ENCODE assay signal across 21 cellular contexts in the genomic region with DNA sequence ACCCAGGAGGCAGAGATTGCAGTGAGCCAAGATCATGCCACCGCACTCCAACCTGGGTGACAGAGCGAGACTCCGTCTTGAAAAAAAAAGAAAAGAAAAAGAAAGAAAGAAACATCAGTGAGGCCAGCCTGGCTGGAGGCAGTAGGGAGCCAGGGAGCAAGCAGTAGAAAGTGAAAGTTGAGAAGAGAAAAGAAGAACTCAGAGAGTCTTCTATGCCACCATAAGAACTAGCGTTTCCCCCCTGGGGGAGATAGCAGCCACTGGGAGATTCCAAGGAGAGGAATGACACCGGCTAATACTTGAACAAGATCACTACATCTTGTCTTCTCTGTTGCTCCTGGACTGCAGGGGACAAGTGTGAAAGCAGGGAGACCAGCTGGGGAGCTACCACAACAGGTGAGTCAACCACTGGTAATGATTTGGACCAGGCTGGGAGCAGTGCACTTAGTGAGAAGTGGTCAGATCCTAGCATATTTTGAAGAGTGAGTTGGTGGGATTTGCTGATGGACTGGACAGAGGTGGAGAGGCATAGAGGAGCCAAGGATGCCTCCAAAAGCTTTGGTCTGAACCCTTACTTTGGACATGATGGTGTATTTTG. TPM values are rescaled to one million over a fixed set of nuclear protein-coding genes. Genes with fewer than 3 reads are reported as not detected.
DNase-seq lines count a peak whose midpoint lies in the region; ATAC-seq, FAIRE-seq and TF ChIP-seq lines count a peak whose summit lies in the region.
"Had no signal": no experiment of that assay in that cellular context is flagged by ENCODE, and none has a peak within 500 bp of the region (broad histone marks: within the 10 kb centered on the region; RNA-seq: fewer than 3 reads in every experiment).

No MANE protein-coding gene starts in this region.

- no peaks in the 10 kb centered on the region for H3K27me3 ChIP-seq in foreskin keratinocyte
- H3K27me3 ChIP-seq: cardiac muscle cell, sigmoid colon, stomach had no signal

- DNase-seq in GM18507 (ENCODE audit: extremely low spot score, insufficient read length, low read depth) (no peak), foreskin keratinocyte (no peak), RKO (ENCODE audit: low spot score) (no peak), NCI-H1694 treated with DMSO at 0.1 percent for 48 hours (lab: John Stamatoyannopoulos, UW) (no peak), NCI-H2107 (lab: John Stamatoyannopoulos, UW) (no peak)
- DNase-seq in activated CD4-positive, alpha-beta T cell treated with anti-CD3 and anti-CD28 coated beads for 48 hours, result no peak
- DNase-seq: activated CD4-positive, alpha-beta memory T cell treated with anti-CD3 and anti-CD28 coated beads, Interleukin-2, amount 10 ng/mL, durations not matched to agents 7 days and 5 days; activated naive CD4-positive, alpha-beta T cell treated with anti-CD3 and anti-CD28 coated beads, Interleukin-2, amount 50 U/mL, for 16 hours; CD4-positive, CD25-positive, alpha-beta regulatory T cell; GF-D8; glutamatergic neuron; GOT3; sigmoid colon; stomach; T-helper 9 cell had no signal

- ATAC-seq in GM21360 (IDR thresholded peaks at IDR 0.05; ENCODE audit: unreplicated experiment), result peak; percentile 57
- ATAC-seq in HG02981 (IDR thresholded peaks at IDR 0.05; ENCODE audit: unreplicated experiment), result peak; percentile 57
- peak; percentile 41 for ATAC-seq in foreskin keratinocyte
- ATAC-seq: natural killer cell treated with Interleukin-12 subunit alpha and Interleukin-12 subunit beta and Interleukin-15 and Interleukin-18, amount 100 ng/mL, for 72 hours had no signal

- peak; percentile 78 for FAIRE-seq in GM18507 (lab: Jason Lieb, UNC)
- FAIRE-seq: endometrium had no signal

- no peak overlapping the region for H3K27ac ChIP-seq in foreskin keratinocyte
- H3K27ac ChIP-seq: cardiac muscle cell, stomach had no signal

- TF ChIP-seq CTCF in foreskin keratinocyte (conservative IDR thresholded peaks at IDR 0.05), result no peak

- H3K4me1 ChIP-seq in foreskin keratinocyte, result no peaks in the 10 kb centered on the region

RNA-seq across cellular contexts. Expression of a gene that starts 33.4 kb away (rescaled TPM):
- 33.2 and 43.9 TPM in 2 replicates for total RNA-seq in foreskin keratinocyte
- polyA plus RNA-seq in foreskin keratinocyte, result 19.0 and 25.4 TPM in 2 replicates
- total RNA-seq: NCI-H460 had no signal
